Comparison of ENCODE assay signal across 25 cellular contexts in the genomic region with DNA sequence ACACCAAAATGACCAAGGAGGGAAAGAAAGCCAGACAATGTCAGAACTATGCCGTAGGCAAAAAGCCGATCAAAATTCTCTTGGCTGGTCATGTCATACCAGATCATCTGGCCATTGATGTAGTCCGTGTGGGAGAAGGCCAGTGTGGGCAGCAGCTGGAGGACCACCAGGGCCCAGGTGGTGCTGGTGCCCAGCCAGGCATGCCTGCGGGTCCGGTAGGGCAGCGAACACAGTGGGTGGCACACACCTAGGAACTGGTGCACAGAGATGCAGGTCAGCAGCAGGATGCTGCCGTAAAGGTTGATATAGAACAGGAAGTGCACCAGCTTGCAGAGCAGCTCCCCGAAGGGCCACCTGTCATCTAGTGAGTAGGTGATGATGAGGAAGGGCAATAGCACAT. TPM values are rescaled to one million over a fixed set of nuclear protein-coding genes. Genes with fewer than 3 reads are reported as not detected.
DNase-seq lines count a peak whose midpoint lies in the region; ATAC-seq, FAIRE-seq and TF ChIP-seq lines count a peak whose summit lies in the region.
"Had no signal": no experiment of that assay in that cellular context is flagged by ENCODE, and none has a peak within 500 bp of the region (broad histone marks: within the 10 kb centered on the region; RNA-seq: fewer than 3 reads in every experiment).

No MANE protein-coding gene starts in this region.

- H3K9ac ChIP-seq in MM.1S (ENCODE audit: low read length), result no peak overlapping the region
- H3K9ac ChIP-seq: BLaER1 had no signal

- intact Hi-C loops in activated CD4-positive, alpha-beta T cell treated with anti-CD3 and anti-CD28 coated beads, Interleukin-2, amount 10 ng/mL, durations not matched to agents 24 days and 14 days (cut with micrococcal nuclease), result no loop called here
- intact Hi-C loops in naive thymus-derived CD4-positive, alpha-beta T cell (cut with micrococcal nuclease), result loop anchor here (10.0 kb wide), 2 partner anchors 963 to 1163 kb away; no protein-coding TSS in a partner anchor
- intact Hi-C loops in prostate gland (cut with DNase I), result loop anchor here (10.0 kb wide), 1 partner anchor 1163 kb away; no protein-coding TSS in a partner anchor

- H3K79me2 ChIP-seq in MM.1S (ENCODE audit: low read length), result no peaks in the 10 kb centered on the region

- no peaks in the 10 kb centered on the region for H3F3A ChIP-seq in MM.1S (ENCODE audit: insufficient read depth, low read length)

- peak; percentile 6 for ATAC-seq in naive thymus-derived CD4-positive, alpha-beta T cell
- ATAC-seq in stimulated activated effector memory CD8-positive, alpha-beta T cell treated with anti-CD3 and anti-CD28 coated beads, Interleukin-12 subunit alpha, Interleukin-12 subunit beta, amount 100 ng/mL, for 72 hours, result peak; percentile 6
- no peak for ATAC-seq in naive thymus-derived CD8-positive, alpha-beta T cell
- ATAC-seq: GM12878, GM23338, HCT116 had no signal

- H3K9me3 ChIP-seq in naive thymus-derived CD4-positive, alpha-beta T cell (ENCODE audit: control insufficient read depth in 2 of 3, low read length in 3 of 3), result no peaks in the 10 kb centered on the region
- no peaks in the 10 kb centered on the region for H3K9me3 ChIP-seq in MM.1S (replicated peaks; ENCODE audit: insufficient read depth, low read length)
- H3K9me3 ChIP-seq in prostate gland, result no peaks in the 10 kb centered on the region
- H3K9me3 ChIP-seq: BLaER1 had no signal

- no peaks in the 10 kb centered on the region for H3K27me3 Mint-ChIP-seq in activated CD4-positive, alpha-beta T cell treated with anti-CD3 and anti-CD28 coated beads, Interleukin-2, amount 10 ng/mL, durations not matched to agents 24 days and 14 days
- H3K27me3 Mint-ChIP-seq in naive thymus-derived CD4-positive, alpha-beta T cell, result peaks cover 0 to 5% (median 0%) of the 10 kb centered on the region in 5 donors
- H3K27me3 Mint-ChIP-seq in naive thymus-derived CD8-positive, alpha-beta T cell, result no peaks in the 10 kb centered on the region
- H3K27me3 Mint-ChIP-seq: B cell; CD8-positive, alpha-beta memory T cell had no signal

- H3K36me3 Mint-ChIP-seq in activated CD4-positive, alpha-beta T cell treated with anti-CD3 and anti-CD28 coated beads, Interleukin-2, amount 10 ng/mL, durations not matched to agents 24 days and 14 days (ENCODE audit: low read depth), result no peaks in the 10 kb centered on the region
- H3K36me3 Mint-ChIP-seq in naive thymus-derived CD4-positive, alpha-beta T cell, result no peaks in the 10 kb centered on the region
- no peaks in the 10 kb centered on the region for H3K36me3 Mint-ChIP-seq in stimulated activated effector memory CD8-positive, alpha-beta T cell treated with anti-CD3 and anti-CD28 coated beads, Interleukin-12 subunit alpha, Interleukin-12 subunit beta, amount 100 ng/mL, for 72 hours
- no peaks in the 10 kb centered on the region for H3K36me3 Mint-ChIP-seq in naive thymus-derived CD8-positive, alpha-beta T cell
- H3K36me3 Mint-ChIP-seq: CD8-positive, alpha-beta memory T cell had no signal

- no peaks in the 10 kb centered on the region for H4K20me1 ChIP-seq in MM.1S (ENCODE audit: insufficient read depth, low read length)
- H4K20me1 ChIP-seq: BLaER1 had no signal

- H3K4me1 Mint-ChIP-seq in activated CD4-positive, alpha-beta T cell treated with anti-CD3 and anti-CD28 coated beads, Interleukin-2, amount 10 ng/mL, durations not matched to agents 24 days and 14 days, result peaks cover 3% of the 10 kb centered on the region
- H3K4me1 Mint-ChIP-seq in naive thymus-derived CD4-positive, alpha-beta T cell, result peaks cover 0 to 4% (median 0%) of the 10 kb centered on the region in 7 donors
- peaks cover 12% of the 10 kb centered on the region for H3K4me1 Mint-ChIP-seq in stimulated activated effector memory CD8-positive, alpha-beta T cell treated with anti-CD3 and anti-CD28 coated beads, Interleukin-12 subunit alpha, Interleukin-12 subunit beta, amount 100 ng/mL, for 72 hours
- H3K4me1 Mint-ChIP-seq in naive thymus-derived CD8-positive, alpha-beta T cell, result peaks cover 0 to 7% (median 3%) of the 10 kb centered on the region in 4 donors
- H3K4me1 Mint-ChIP-seq: GM23338 had no signal

- no peak overlapping the region for H2AFZ ChIP-seq in MM.1S (ENCODE audit: low read length)
- H2AFZ ChIP-seq: GM23338 had no signal

- TF ChIP-seq CTCF in MM.1S (IDR thresholded peaks at IDR 0.05; ENCODE audit: low read length), result no peak
- TF ChIP-seq CTCF in prostate gland (IDR thresholded peaks at IDR 0.05), result no peak

- H3K27me3 ChIP-seq in naive thymus-derived CD4-positive, alpha-beta T cell (ENCODE audit: control insufficient read depth in 2 of 2, insufficient read depth in 2 of 2, low read length in 2 of 2), result no peaks in the 10 kb centered on the region
- H3K27me3 ChIP-seq in MM.1S (replicated peaks; ENCODE audit: insufficient read depth, low read length) (no peaks in the 10 kb centered on the region), prostate gland (replicated peaks; ENCODE audit: insufficient read depth) (no peaks in the 10 kb centered on the region)
- H3K27me3 ChIP-seq: BLaER1 had no signal

- no peak for FAIRE-seq in GM12891 (lab: Jason Lieb, UNC)
- FAIRE-seq: A204.1, D721Med, GM12878, GM18507 had no signal

- DNase-seq in activated CD4-positive, alpha-beta T cell treated with anti-CD3 and anti-CD28 coated beads, Interleukin-2, amount 10 ng/mL, durations not matched to agents 24 days and 14 days, result peak; percentile 43
- DNase-seq in activated CD4-positive, alpha-beta T cell treated with anti-CD3 and anti-CD28 coated beads for 1 hour, result no peak
- DNase-seq in GM12891 (ENCODE audit: insufficient read length, low spot score) (no peak), MM.1S (no peak), prostate gland (ENCODE audit: low spot score) (no peak)
- DNase-seq in naive thymus-derived CD4-positive, alpha-beta T cell, result no peak
- DNase-seq in stimulated activated effector memory CD8-positive, alpha-beta T cell treated with anti-CD3 and anti-CD28 coated beads, Interleukin-12 subunit alpha, Interleukin-12 subunit beta, amount 100 ng/mL, for 72 hours (ENCODE audit: low spot score in 2 of 2), result no peak
- no peak for DNase-seq in naive thymus-derived CD8-positive, alpha-beta T cell
- DNase-seq: CD4-positive, alpha-beta T cell; CD8-positive, alpha-beta memory T cell; DMS 273 treated with DMSO at 0.1 percent for 48 hours; DMS79; EL; GDM1; H9 had no signal

- H3K27ac ChIP-seq in naive thymus-derived CD4-positive, alpha-beta T cell (ENCODE audit: low read depth, low read length), result no peak overlapping the region
- H3K27ac ChIP-seq in MM.1S (ENCODE audit: low read length), result no peak overlapping the region
- H3K27ac ChIP-seq in prostate gland, result no peak overlapping the region
- H3K27ac ChIP-seq: 22Rv1, BLaER1, C4-2B had no signal

- no peaks in the 10 kb centered on the region for H3K36me3 ChIP-seq in naive thymus-derived CD4-positive, alpha-beta T cell (ENCODE audit: control insufficient read depth in 2 of 3, insufficient read depth in 3 of 3, low read length in 3 of 3)
- H3K36me3 ChIP-seq in MM.1S (replicated peaks; ENCODE audit: insufficient read depth, low read length) (no peaks in the 10 kb centered on the region), prostate gland (no peaks in the 10 kb centered on the region)
- H3K36me3 ChIP-seq: BLaER1 had no signal

- H3K27ac Mint-ChIP-seq in activated CD4-positive, alpha-beta T cell treated with anti-CD3 and anti-CD28 coated beads, Interleukin-2, amount 10 ng/mL, durations not matched to agents 24 days and 14 days, result no peak overlapping the region
- no peak overlapping the region for H3K27ac Mint-ChIP-seq in naive thymus-derived CD4-positive, alpha-beta T cell
- no peak overlapping the region for H3K27ac Mint-ChIP-seq in stimulated activated effector memory CD8-positive, alpha-beta T cell treated with anti-CD3 and anti-CD28 coated beads, Interleukin-12 subunit alpha, Interleukin-12 subunit beta, amount 100 ng/mL, for 72 hours
- peak overlapping the region in 1 of 10 donors; percentile 58 for H3K27ac Mint-ChIP-seq in naive thymus-derived CD8-positive, alpha-beta T cell
- H3K27ac Mint-ChIP-seq: B cell; CD4-positive, alpha-beta T cell; GM23338; H9 had no signal

- H3K4me2 ChIP-seq in MM.1S (ENCODE audit: low read depth, low read length), result no peak overlapping the region
- H3K4me2 ChIP-seq: BLaER1, GM23338 had no signal

- H3K4me3 ChIP-seq in naive thymus-derived CD4-positive, alpha-beta T cell (ENCODE audit: low read length), result no peak overlapping the region
- H3K4me3 ChIP-seq in MM.1S (ENCODE audit: low read length), result no peak overlapping the region
- no peak overlapping the region for H3K4me3 ChIP-seq in prostate gland
- H3K4me3 ChIP-seq: BLaER1, GM12878, GM23338 had no signal

- no peak overlapping the region for H3K4me3 Mint-ChIP-seq in activated CD4-positive, alpha-beta T cell treated with anti-CD3 and anti-CD28 coated beads, Interleukin-2, amount 10 ng/mL, durations not matched to agents 24 days and 14 days
- H3K4me3 Mint-ChIP-seq in naive thymus-derived CD4-positive, alpha-beta T cell, result no peak overlapping the region
- H3K4me3 Mint-ChIP-seq in stimulated activated effector memory CD8-positive, alpha-beta T cell treated with anti-CD3 and anti-CD28 coated beads, Interleukin-12 subunit alpha, Interleukin-12 subunit beta, amount 100 ng/mL, for 72 hours, result no peak overlapping the region
- H3K4me3 Mint-ChIP-seq in naive thymus-derived CD8-positive, alpha-beta T cell, result no peak overlapping the region
- H3K4me3 Mint-ChIP-seq: B cell; CD4-positive, alpha-beta T cell; CD8-positive, alpha-beta memory T cell; GM23338; H9 had no signal

- POLR2A ChIA-PET in naive thymus-derived CD4-positive, alpha-beta T cell (lab: Charles Lee), result interaction anchor here (0.7 kb wide), 1 partner anchor 1206 kb away, joined by 3 read pairs; no protein-coding TSS in a partner anchor
- POLR2A ChIA-PET in naive thymus-derived CD8-positive, alpha-beta T cell (lab: Charles Lee), result no interaction called here

- TF ChIP-seq POLR2A in GM12891 (IDR thresholded peaks at IDR 0.05; ENCODE audit: low read depth, low read length) (no peak), prostate gland (IDR thresholded peaks at IDR 0.05) (no peak)

- no peaks in the 10 kb centered on the region for H3K4me1 ChIP-seq in naive thymus-derived CD4-positive, alpha-beta T cell (ENCODE audit: control insufficient read depth in 2 of 2, insufficient read depth in 2 of 2, low read length in 2 of 2)
- H3K4me1 ChIP-seq in MM.1S (ENCODE audit: low read length) (peaks cover 6% of the 10 kb centered on the region), prostate gland (replicated peaks) (no peaks in the 10 kb centered on the region)

- WGBS in prostate gland, result 86% methylated on average over 8 of the region's 8 CpGs

- H3K9me3 Mint-ChIP-seq in activated CD4-positive, alpha-beta T cell treated with anti-CD3 and anti-CD28 coated beads, Interleukin-2, amount 10 ng/mL, durations not matched to agents 24 days and 14 days, result no peaks in the 10 kb centered on the region
- peaks cover 0 to 1% (median 0%) of the 10 kb centered on the region in 11 donors for H3K9me3 Mint-ChIP-seq in naive thymus-derived CD4-positive, alpha-beta T cell
- no peaks in the 10 kb centered on the region for H3K9me3 Mint-ChIP-seq in stimulated activated effector memory CD8-positive, alpha-beta T cell treated with anti-CD3 and anti-CD28 coated beads, Interleukin-12 subunit alpha, Interleukin-12 subunit beta, amount 100 ng/mL, for 72 hours
- no peaks in the 10 kb centered on the region for H3K9me3 Mint-ChIP-seq in naive thymus-derived CD8-positive, alpha-beta T cell
- H3K9me3 Mint-ChIP-seq: CD4-positive, alpha-beta T cell; CD8-positive, alpha-beta memory T cell; GM23338; H9 had no signal

- H3K9me2 ChIP-seq in MM.1S (replicated peaks; ENCODE audit: insufficient read depth, low read length), result no peaks in the 10 kb centered on the region

- CTCF ChIA-PET in naive thymus-derived CD4-positive, alpha-beta T cell (lab: Charles Lee), result no interaction called here

RNA-seq across cellular contexts. Expression of gene MFSD1, which starts 39.5 kb away (rescaled TPM):
- total RNA-seq in activated CD4-positive, alpha-beta T cell treated with anti-CD3 and anti-CD28 coated beads, Interleukin-2, amount 10 ng/mL, durations not matched to agents 24 days and 14 days, result 20.4 and 23.2 TPM in 2 replicates
- polyA plus RNA-seq in GM12891 (2012; ENCODE audit: low read depth, missing spikeins), result 15.5 TPM
- total RNA-seq in naive thymus-derived CD4-positive, alpha-beta T cell, result 10 to 100 TPM; 24.6 to 66.0 (median 31.1) TPM
- polyA plus RNA-seq in naive thymus-derived CD4-positive, alpha-beta T cell, result 10 to 100 TPM; 52.9 to 54.6 TPM
- total RNA-seq in prostate gland, result 10 to 100 TPM; 58.6 to 92.7 TPM
- total RNA-seq in naive thymus-derived CD8-positive, alpha-beta T cell, result 10 to 100 TPM; 28.8 to 30.3 TPM
- polyA plus RNA-seq in naive thymus-derived CD8-positive, alpha-beta T cell, result 10 to 100 TPM; 41.0 to 56.0 (median 52.2) TPM

Comparison
In these comparisons a context has a peak if more than half of its experiments do, and no peak if none do; other contexts are left out.
1. ATAC-seq: peak in naive thymus-derived CD4-positive, alpha-beta T cell (single experiment) and stimulated activated effector memory CD8-positive, alpha-beta T cell treated with anti-CD3 and anti-CD28 coated beads, Interleukin-12 subunit alpha, Interleukin-12 subunit beta, amount 100 ng/mL, for 72 hours (single experiment); none in naive thymus-derived CD8-positive, alpha-beta T cell (0 of 2).